ENCODE assay signal across 8 cellular contexts in the genomic region with DNA sequence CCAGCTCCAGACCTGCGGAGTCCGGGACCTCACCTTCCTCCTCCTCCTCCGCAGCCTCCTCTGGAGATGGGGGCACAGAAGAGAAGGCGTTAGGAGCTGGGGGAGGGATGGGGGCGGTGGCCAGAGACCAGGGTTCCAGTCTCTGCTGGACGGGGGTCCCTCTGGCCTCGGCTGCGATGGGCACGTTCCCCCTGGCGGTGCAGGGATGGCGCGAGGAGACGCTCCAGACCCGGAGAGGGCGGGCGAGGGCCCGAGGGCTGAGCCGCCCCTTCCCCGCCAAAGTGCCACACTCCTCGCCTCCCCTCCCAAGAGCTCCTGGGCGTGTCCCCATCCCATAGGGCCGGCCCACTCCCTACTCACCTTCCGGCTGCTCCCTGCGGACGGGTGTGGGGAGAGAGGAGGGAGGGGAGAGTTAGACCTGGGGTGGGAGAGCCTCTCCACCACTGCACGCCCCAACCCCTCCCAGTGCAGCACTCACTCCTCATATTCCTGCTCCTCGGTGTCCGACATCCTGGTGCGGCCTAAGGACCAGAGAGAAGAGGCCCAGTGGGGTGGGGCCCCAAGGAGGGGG. TPM values are rescaled to one million over a fixed set of nuclear protein-coding genes. Genes with fewer than 3 reads are reported as not detected.
A peak's percentile ranks its signal among the peaks of the same experiment; 100 is the strongest.
DNase-seq lines count a peak whose midpoint lies in the region; ATAC-seq lines count a peak whose summit lies in the region.

No MANE protein-coding gene starts in this region.

- ATAC-seq in HG02885 (IDR thresholded peaks at IDR 0.05; ENCODE audit: poor library complexity, unreplicated experiment) = no peak

- in situ Hi-C loops in KBM-7 (cut with MboI; ENCODE audit: low pct_unique_long_range_greater_than_20kb, low sequenced_read_pairs) = no loop called here
- in situ Hi-C loops in SK-MEL-5 (cut with HindIII; ENCODE audit: low pct_unique_long_range_greater_than_20kb, low sequenced_read_pairs) = no loop called here

- peak; percentile 75 for DNase-seq in D341Med (ENCODE audit: low spot score)
- peak; percentile 48 for DNase-seq in KBM-7
- DNase-seq in SK-MEL-5 (ENCODE audit: low read depth, low spot score) = peak; percentile 68
- DNase-seq in left kidney (ENCODE audit: low read depth, low spot score) = peak; percentile 82
- DNase-seq in SKM-1 treated with dmso at 0.1 percent for 144 hours (lab: John Stamatoyannopoulos, UW; ENCODE audit: unreplicated experiment) = no peak
- DNase-seq in activated naive CD4-positive, alpha-beta T cell treated with anti-CD3 and anti-CD28 coated beads, Interleukin-2, amount 50 U/mL, for 16 hours = no peak
- DNase-seq in stimulated activated CD4-positive, alpha-beta T cell treated with anti-CD3 and anti-CD28 coated beads, Interleukin-12 subunit alpha, Interleukin-12 subunit beta, amount 100 ng/mL, for 4 hours = no peak

RNA-seq across cellular contexts. Expression of gene TNNT1, which starts 2.3 kb away (rescaled TPM):
- 53.1 and 53.4 TPM in 2 replicates for total RNA-seq in SK-MEL-5 (2014; rRNA removed; shearing (Covaris generic))
- polyA plus RNA-seq in SK-MEL-5 (2015; cell fraction: cytosol; rRNA removed) = 22.3 and 28.6 TPM in 2 replicates
- 8.2 and 10.2 TPM in 2 replicates for polyA plus RNA-seq in SK-MEL-5 (2015; cell fraction: nucleus; rRNA removed)

RNA-seq across cellular contexts. Expression of gene TNNI3, which starts 10.8 kb away (rescaled TPM):
- 1.6 and 2.3 TPM in 2 replicates for total RNA-seq in SK-MEL-5 (2014; rRNA removed; shearing (Covaris generic))
- polyA plus RNA-seq in SK-MEL-5 (2015; cell fraction: cytosol; rRNA removed) = 1.6 and 5.0 TPM in 2 replicates
- polyA plus RNA-seq in SK-MEL-5 (2015; cell fraction: nucleus; rRNA removed) = 1.9 TPM in 1 of 2 replicates, not detected in the other

RNA-seq across cellular contexts. Expression of gene DNAAF3, which starts 19.7 kb away (rescaled TPM):
- total RNA-seq in SK-MEL-5 (2014; rRNA removed; shearing (Covaris generic)) = 2.8 and 3.2 TPM in 2 replicates
- 4.7 and 7.6 TPM in 2 replicates for polyA plus RNA-seq in SK-MEL-5 (2015; cell fraction: cytosol; rRNA removed)
- polyA plus RNA-seq in SK-MEL-5 (2015; cell fraction: nucleus; rRNA removed) = 13.5 and 25.9 TPM in 2 replicates

RNA-seq across cellular contexts. Expression of gene PPP1R12C, which starts 29.3 kb away (rescaled TPM):
- total RNA-seq in SK-MEL-5 (2014; rRNA removed; shearing (Covaris generic)) = 30.0 and 35.1 TPM in 2 replicates
- 45.1 and 58.9 TPM in 2 replicates for polyA plus RNA-seq in SK-MEL-5 (2015; cell fraction: cytosol; rRNA removed)
- polyA plus RNA-seq in SK-MEL-5 (2015; cell fraction: nucleus; rRNA removed) = 361 and 441 TPM in 2 replicates

RNA-seq across cellular contexts. Expression of gene SYT5, which starts 33.4 kb away (rescaled TPM):
- total RNA-seq in SK-MEL-5 (2014; rRNA removed; shearing (Covaris generic)) = 0.37 and 1.1 TPM in 2 replicates
- 1.7 and 3.8 TPM in 2 replicates for polyA plus RNA-seq in SK-MEL-5 (2015; cell fraction: cytosol; rRNA removed)
- polyA plus RNA-seq in SK-MEL-5 (2015; cell fraction: nucleus; rRNA removed) = 0.73 and 1.6 TPM in 2 replicates

Comparison
In these comparisons a context has a peak if more than half of its experiments do, and no peak if none do; other contexts are left out.
1. DNase-seq: peak in D341Med (single experiment), KBM-7 (single experiment), SK-MEL-5 (single experiment) and left kidney (single experiment); none in SKM-1 treated with dmso at 0.1 percent for 144 hours (single experiment), activated naive CD4-positive, alpha-beta T cell treated with anti-CD3 and anti-CD28 coated beads, Interleukin-2, amount 50 U/mL, for 16 hours (single experiment) and stimulated activated CD4-positive, alpha-beta T cell treated with anti-CD3 and anti-CD28 coated beads, Interleukin-12 subunit alpha, Interleukin-12 subunit beta, amount 100 ng/mL, for 4 hours (single experiment).